ENCODE assay signal across 32 cellular contexts in genomic region chr3:162236949-162237348, GRCh38.
"Had no signal": no experiment of that assay in that cellular context is flagged by ENCODE, and none has a peak within 500 bp of the region (broad histone marks: within the 10 kb centered on the region; RNA-seq: fewer than 3 reads in every experiment).

No MANE protein-coding gene starts in this region.

- H3K4me3 ChIP-seq: ascending aorta, cardiac muscle cell had no signal

- H3K27me3 ChIP-seq: ascending aorta, cardiac muscle cell had no signal

- H3K4me3 Mint-ChIP-seq: activated CD4-positive, alpha-beta T cell treated with anti-CD3 and anti-CD28 coated beads, Interleukin-2, amount 10 ng/mL, durations not matched to agents 24 days and 14 days; activated CD8-positive, alpha-beta T cell treated with anti-CD3 and anti-CD28 coated beads for 36 hours; activated naive CD4-positive, alpha-beta T cell treated with anti-CD3 and anti-CD28 coated beads, Interleukin-2, amount 50 U/mL, for 24 hours; activated naive CD8-positive, alpha-beta T cell treated with anti-CD3 and anti-CD28 coated beads, Interleukin-2, amount 10 ng/mL, durations not matched to agents 7 days and 5 days; activated T-cell treated with anti-CD3 and anti-CD28 coated beads, Interleukin-2, amount 50 U/mL, for 72 hours; activated T-helper 17 cell treated with anti-CD3 and anti-CD28 coated beads, Interleukin-2, amount 50 U/mL, for 72 hours; central memory CD8-positive, alpha-beta T cell had no signal

- H3K36me3 Mint-ChIP-seq: activated naive CD4-positive, alpha-beta T cell treated with anti-CD3 and anti-CD28 coated beads, Interleukin-2, amount 50 U/mL, for 24 hours; activated naive CD8-positive, alpha-beta T cell treated with anti-CD3 and anti-CD28 coated beads, Interleukin-2, amount 10 ng/mL, durations not matched to agents 7 days and 5 days had no signal

- H3K4me1 ChIP-seq: ascending aorta had no signal

- H3K27me3 Mint-ChIP-seq: activated CD4-positive, alpha-beta T cell treated with anti-CD3 and anti-CD28 coated beads, Interleukin-2, amount 10 ng/mL, durations not matched to agents 24 days and 14 days; activated CD8-positive, alpha-beta T cell treated with anti-CD3 and anti-CD28 coated beads for 36 hours; activated naive CD4-positive, alpha-beta T cell treated with anti-CD3 and anti-CD28 coated beads, Interleukin-2, amount 50 U/mL, for 24 hours; activated naive CD8-positive, alpha-beta T cell treated with anti-CD3 and anti-CD28 coated beads, Interleukin-2, amount 10 ng/mL, durations not matched to agents 7 days and 5 days; activated T-helper 17 cell treated with anti-CD3 and anti-CD28 coated beads, Interleukin-2, amount 50 U/mL, for 72 hours; central memory CD8-positive, alpha-beta T cell had no signal

- DNase-seq: activated CD4-positive, alpha-beta T cell treated with anti-CD3 and anti-CD28 coated beads for 1 hour; activated CD4-positive, alpha-beta T cell treated with anti-CD3 and anti-CD28 coated beads, Interleukin-2, amount 10 ng/mL, durations not matched to agents 24 days and 14 days; activated CD4-positive, alpha-beta T cell treated with anti-CD3 and anti-CD28 coated beads, Interleukin-2, amount 50 U/mL, for 4 hours; activated CD4-positive, CD25-positive, alpha-beta regulatory T cell; activated CD8-positive, alpha-beta T cell treated with anti-CD3 and anti-CD28 coated beads for 36 hours; activated gamma-delta T cell; activated naive CD4-positive, alpha-beta T cell treated with Interleukin-2 at 50 U/mL for 16 hours; activated naive CD8-positive, alpha-beta T cell treated with anti-CD3 and anti-CD28 coated beads, Interleukin-2, amount 10 ng/mL, durations not matched to agents 7 days and 5 days; activated T-cell treated with anti-CD3 and anti-CD28 coated beads, Interleukin-2, amount 50 U/mL, for 1 hour; activated T-cell treated with anti-CD3 and anti-CD28 coated beads, Interleukin-2, amount 50 U/mL, for 72 hours; amygdala; Karpas-422; MM.1S; NCI-H1092 treated with DMSO at 0.1 percent for 48 hours; NCI-H1417; NCI-H146; NCI-H187; NCI-H2029 treated with DMSO at 0.1 percent for 48 hours; NCI-H2107; NCI-H226; NCI-H446 treated with DMSO at 0.1 percent for 48 hours; NCI-H524; NCI-H69; NK-92 treated with Interleukin-12 subunit alpha and Interleukin-12 subunit beta, amount 100 ng/mL, for 24 hours; Right ventricle myocardium superior; T1000; WERI-Rb-1 had no signal

- H3K27ac Mint-ChIP-seq: activated CD4-positive, alpha-beta T cell treated with anti-CD3 and anti-CD28 coated beads, Interleukin-2, amount 10 ng/mL, durations not matched to agents 24 days and 14 days; activated CD8-positive, alpha-beta T cell treated with anti-CD3 and anti-CD28 coated beads for 36 hours; activated naive CD4-positive, alpha-beta T cell treated with anti-CD3 and anti-CD28 coated beads, Interleukin-2, amount 50 U/mL, for 24 hours; activated naive CD8-positive, alpha-beta T cell treated with anti-CD3 and anti-CD28 coated beads, Interleukin-2, amount 10 ng/mL, durations not matched to agents 7 days and 5 days; activated T-cell treated with anti-CD3 and anti-CD28 coated beads, Interleukin-2, amount 50 U/mL, for 72 hours; activated T-helper 17 cell treated with anti-CD3 and anti-CD28 coated beads, Interleukin-2, amount 50 U/mL, for 72 hours had no signal

- ATAC-seq: activated CD8-positive, alpha-beta T cell treated with anti-CD3 and anti-CD28 coated beads for 36 hours; activated T-cell treated with anti-CD3 and anti-CD28 coated beads, Interleukin-2, amount 50 U/mL, for 72 hours; activated T-helper 17 cell treated with anti-CD3 and anti-CD28 coated beads, Interleukin-2, amount 50 U/mL, for 72 hours had no signal

- H3K4me1 Mint-ChIP-seq: activated CD4-positive, alpha-beta T cell treated with anti-CD3 and anti-CD28 coated beads, Interleukin-2, amount 10 ng/mL, durations not matched to agents 24 days and 14 days; activated naive CD4-positive, alpha-beta T cell treated with anti-CD3 and anti-CD28 coated beads, Interleukin-2, amount 50 U/mL, for 24 hours; activated naive CD8-positive, alpha-beta T cell treated with anti-CD3 and anti-CD28 coated beads, Interleukin-2, amount 10 ng/mL, durations not matched to agents 7 days and 5 days; activated T-helper 17 cell treated with anti-CD3 and anti-CD28 coated beads, Interleukin-2, amount 50 U/mL, for 72 hours; central memory CD8-positive, alpha-beta T cell had no signal

- H3K36me3 ChIP-seq: ascending aorta, cardiac muscle cell, WERI-Rb-1 had no signal

- H3K9me3 ChIP-seq: ascending aorta had no signal

- H3K27ac ChIP-seq: ascending aorta, cardiac muscle cell, WERI-Rb-1 had no signal

- H3K9me3 Mint-ChIP-seq: activated CD4-positive, alpha-beta T cell treated with anti-CD3 and anti-CD28 coated beads, Interleukin-2, amount 10 ng/mL, durations not matched to agents 24 days and 14 days; activated CD8-positive, alpha-beta T cell treated with anti-CD3 and anti-CD28 coated beads for 36 hours; activated naive CD4-positive, alpha-beta T cell treated with anti-CD3 and anti-CD28 coated beads, Interleukin-2, amount 50 U/mL, for 24 hours; activated naive CD8-positive, alpha-beta T cell treated with anti-CD3 and anti-CD28 coated beads, Interleukin-2, amount 10 ng/mL, durations not matched to agents 7 days and 5 days; activated T-helper 17 cell treated with anti-CD3 and anti-CD28 coated beads, Interleukin-2, amount 50 U/mL, for 72 hours; central memory CD8-positive, alpha-beta T cell had no signal
